10 cellular contexts compared by ENCODE assay signal in genomic region chr7:136677456-136678365, GRCh38.
A peak's percentile ranks its signal among the peaks of the same experiment; 100 is the strongest.
DNase-seq lines count a peak whose midpoint lies in the region; ATAC-seq lines count a peak whose summit lies in the region.
"Had no signal": no experiment of that assay in that cellular context is flagged by ENCODE, and none has a peak within 500 bp of the region (broad histone marks: within the 10 kb centered on the region; RNA-seq: fewer than 3 reads in every experiment).

No MANE protein-coding gene starts in this region.

- H3K9me3 ChIP-seq in naive thymus-derived CD4-positive, alpha-beta T cell (ENCODE audit: control insufficient read depth in 2 of 3, low read length in 3 of 3): peaks cover 0 to 8% (median 4%) of the 10 kb centered on the region in 3 experiments

- WGBS in mesendoderm (ENCODE audit: extremely low coverage, insufficient coverage, low lambda C conversion rate): no CpG with 5 or more reads among the region's 10 CpGs

- no peak overlapping the region for H3K9ac ChIP-seq in mesendoderm (ENCODE audit: low read length)

- H3K4me3 Mint-ChIP-seq in activated T-helper 1 cell treated with anti-CD3 and anti-CD28 coated beads, Interleukin-12 subunit alpha, Interleukin-12 subunit beta, Interleukin-2, Interleukin-4 antibody, amounts not matched to agents 30 ng/mL and 10 ng/mL and 1 ng/mL, durations not matched to agents 14 hours and 24 hours and 36 hours: no peak overlapping the region
- H3K4me3 Mint-ChIP-seq in naive thymus-derived CD4-positive, alpha-beta T cell: no peak overlapping the region
- H3K4me3 Mint-ChIP-seq: activated naive CD4-positive, alpha-beta T cell treated with anti-CD3 and anti-CD28 coated beads for 36 hours had no signal

- H4K8ac ChIP-seq in mesendoderm (ENCODE audit: low read depth, low read length): no peak overlapping the region

- no peak overlapping the region for H3K18ac ChIP-seq in mesendoderm (ENCODE audit: low read length)

- no peaks in the 10 kb centered on the region for H3K36me3 Mint-ChIP-seq in activated T-helper 1 cell treated with anti-CD3 and anti-CD28 coated beads, Interleukin-12 subunit alpha, Interleukin-12 subunit beta, Interleukin-2, Interleukin-4 antibody, amounts not matched to agents 30 ng/mL and 10 ng/mL and 1 ng/mL, durations not matched to agents 14 hours and 24 hours and 36 hours (ENCODE audit: low read depth)
- no peaks in the 10 kb centered on the region for H3K36me3 Mint-ChIP-seq in naive thymus-derived CD4-positive, alpha-beta T cell

- H3K27ac Mint-ChIP-seq in activated T-helper 1 cell treated with anti-CD3 and anti-CD28 coated beads, Interleukin-12 subunit alpha, Interleukin-12 subunit beta, Interleukin-2, Interleukin-4 antibody, amounts not matched to agents 30 ng/mL and 10 ng/mL and 1 ng/mL, durations not matched to agents 14 hours and 24 hours and 36 hours: no peak overlapping the region
- H3K27ac Mint-ChIP-seq in naive thymus-derived CD4-positive, alpha-beta T cell: no peak overlapping the region
- H3K27ac Mint-ChIP-seq: activated naive CD4-positive, alpha-beta T cell treated with anti-CD3 and anti-CD28 coated beads for 36 hours had no signal

- H3K23ac ChIP-seq in mesendoderm (ENCODE audit: low read length): no peak overlapping the region

- H2BK15ac ChIP-seq in mesendoderm (replicated peaks; ENCODE audit: low read depth): no peak overlapping the region

- H3K4me2 ChIP-seq in mesendoderm (ENCODE audit: low read length): no peak overlapping the region

- H3K79me1 ChIP-seq in mesendoderm (ENCODE audit: low read length): no peaks in the 10 kb centered on the region

- no peak overlapping the region for H4K5ac ChIP-seq in mesendoderm (ENCODE audit: low read length)

- H3K4me1 Mint-ChIP-seq in activated T-helper 1 cell treated with anti-CD3 and anti-CD28 coated beads, Interleukin-12 subunit alpha, Interleukin-12 subunit beta, Interleukin-2, Interleukin-4 antibody, amounts not matched to agents 30 ng/mL and 10 ng/mL and 1 ng/mL, durations not matched to agents 14 hours and 24 hours and 36 hours (ENCODE audit: low read depth): no peaks in the 10 kb centered on the region
- H3K4me1 Mint-ChIP-seq in naive thymus-derived CD4-positive, alpha-beta T cell: no peaks in the 10 kb centered on the region

- no peaks in the 10 kb centered on the region for H3K36me3 ChIP-seq in mesendoderm (ENCODE audit: control insufficient read depth, insufficient read depth, low read length)
- H3K36me3 ChIP-seq in naive thymus-derived CD4-positive, alpha-beta T cell (ENCODE audit: control insufficient read depth in 2 of 3, insufficient read depth in 3 of 3, low read length in 3 of 3): no peaks in the 10 kb centered on the region

- peak; percentile 53 for ATAC-seq in GM18858 (IDR thresholded peaks at IDR 0.05; ENCODE audit: unreplicated experiment)
- ATAC-seq in HG03469 (IDR thresholded peaks at IDR 0.05; ENCODE audit: unreplicated experiment): peak; percentile 72
- ATAC-seq in naive thymus-derived CD4-positive, alpha-beta T cell: no peak
- ATAC-seq in HG02973 (IDR thresholded peaks at IDR 0.05; ENCODE audit: unreplicated experiment): no peak
- ATAC-seq in GM21717 (IDR thresholded peaks at IDR 0.05; ENCODE audit: unreplicated experiment): no peak

- no peak overlapping the region for H3K56ac ChIP-seq in mesendoderm (ENCODE audit: low read length)

- peak; percentile 39 for DNase-seq in T1000 (lab: John Stamatoyannopoulos, UW)
- DNase-seq in mesendoderm: peak; percentile 35
- no peak for DNase-seq in activated T-helper 1 cell treated with anti-CD3 and anti-CD28 coated beads, Interleukin-12 subunit alpha, Interleukin-12 subunit beta, Interleukin-2, Interleukin-4 antibody, amounts not matched to agents 30 ng/mL and 10 ng/mL and 1 ng/mL, durations not matched to agents 14 hours and 24 hours and 36 hours (ENCODE audit: low spot score)
- DNase-seq in naive thymus-derived CD4-positive, alpha-beta T cell: no peak
- DNase-seq: activated naive CD4-positive, alpha-beta T cell treated with anti-CD3 and anti-CD28 coated beads for 36 hours; GF-D8 had no signal

- H3K79me2 ChIP-seq in mesendoderm (ENCODE audit: control insufficient read depth, insufficient read depth, low read length): no peaks in the 10 kb centered on the region

- no peaks in the 10 kb centered on the region for H3K4me1 ChIP-seq in mesendoderm (ENCODE audit: control insufficient read depth, low read depth, low read length)
- H3K4me1 ChIP-seq in naive thymus-derived CD4-positive, alpha-beta T cell (ENCODE audit: control insufficient read depth in 2 of 2, insufficient read depth in 2 of 2, low read length in 2 of 2): no peaks in the 10 kb centered on the region

- POLR2A ChIA-PET in naive thymus-derived CD4-positive, alpha-beta T cell (lab: Charles Lee): no interaction called here

- no peak overlapping the region for H3K4me3 ChIP-seq in mesendoderm (ENCODE audit: low read length)
- H3K4me3 ChIP-seq in naive thymus-derived CD4-positive, alpha-beta T cell (ENCODE audit: low read length): no peak overlapping the region

- H3K4ac ChIP-seq in mesendoderm (ENCODE audit: low read depth, low read length): no peak overlapping the region

- H3K9me3 Mint-ChIP-seq in activated T-helper 1 cell treated with anti-CD3 and anti-CD28 coated beads, Interleukin-12 subunit alpha, Interleukin-12 subunit beta, Interleukin-2, Interleukin-4 antibody, amounts not matched to agents 30 ng/mL and 10 ng/mL and 1 ng/mL, durations not matched to agents 14 hours and 24 hours and 36 hours: peaks cover 2% of the 10 kb centered on the region
- H3K9me3 Mint-ChIP-seq in naive thymus-derived CD4-positive, alpha-beta T cell: peaks cover 5 to 34% (median 14%) of the 10 kb centered on the region in 11 donors

- intact Hi-C loops in activated T-helper 1 cell treated with anti-CD3 and anti-CD28 coated beads, Interleukin-12 subunit alpha, Interleukin-12 subunit beta, Interleukin-2, Interleukin-4 antibody, amounts not matched to agents 30 ng/mL and 10 ng/mL and 1 ng/mL, durations not matched to agents 14 hours and 24 hours and 36 hours (cut with micrococcal nuclease): no loop called here
- intact Hi-C loops in naive thymus-derived CD4-positive, alpha-beta T cell (cut with micrococcal nuclease): no loop called here

- H2BK120ac ChIP-seq in mesendoderm (ENCODE audit: low read depth, low read length): no peak overlapping the region

- H3K27ac ChIP-seq in mesendoderm (ENCODE audit: low read depth, low read length): no peak overlapping the region
- no peak overlapping the region for H3K27ac ChIP-seq in naive thymus-derived CD4-positive, alpha-beta T cell (ENCODE audit: low read depth, low read length)

- no peak overlapping the region for H2BK5ac ChIP-seq in mesendoderm (ENCODE audit: low read length)

- CTCF ChIA-PET in naive thymus-derived CD4-positive, alpha-beta T cell (lab: Charles Lee): no interaction called here

- no peaks in the 10 kb centered on the region for H3K27me3 ChIP-seq in mesendoderm (ENCODE audit: insufficient read depth, low read length, poor library complexity)
- no peaks in the 10 kb centered on the region for H3K27me3 ChIP-seq in naive thymus-derived CD4-positive, alpha-beta T cell (ENCODE audit: control insufficient read depth in 2 of 2, insufficient read depth in 2 of 2, low read length in 2 of 2)

- H2AK5ac ChIP-seq in mesendoderm (ENCODE audit: low read length): no peak overlapping the region

- no peaks in the 10 kb centered on the region for H3K27me3 Mint-ChIP-seq in activated T-helper 1 cell treated with anti-CD3 and anti-CD28 coated beads, Interleukin-12 subunit alpha, Interleukin-12 subunit beta, Interleukin-2, Interleukin-4 antibody, amounts not matched to agents 30 ng/mL and 10 ng/mL and 1 ng/mL, durations not matched to agents 14 hours and 24 hours and 36 hours (ENCODE audit: insufficient read depth)
- no peaks in the 10 kb centered on the region for H3K27me3 Mint-ChIP-seq in naive thymus-derived CD4-positive, alpha-beta T cell

Comparison
In these comparisons a context has a peak if more than half of its experiments do, and no peak if none do; other contexts are left out.
1. ATAC-seq: peak in GM18858 (single experiment) and HG03469 (single experiment); none in naive thymus-derived CD4-positive, alpha-beta T cell (single experiment), HG02973 (single experiment) and GM21717 (single experiment).
2. DNase-seq: peak in T1000 (single experiment) and mesendoderm (single experiment); none in activated T-helper 1 cell treated with anti-CD3 and anti-CD28 coated beads, Interleukin-12 subunit alpha, Interleukin-12 subunit beta, Interleukin-2, Interleukin-4 antibody, amounts not matched to agents 30 ng/mL and 10 ng/mL and 1 ng/mL, durations not matched to agents 14 hours and 24 hours and 36 hours (single experiment) and naive thymus-derived CD4-positive, alpha-beta T cell (0 of 9).